21 cellular contexts compared by ENCODE assay signal in the genomic region with DNA sequence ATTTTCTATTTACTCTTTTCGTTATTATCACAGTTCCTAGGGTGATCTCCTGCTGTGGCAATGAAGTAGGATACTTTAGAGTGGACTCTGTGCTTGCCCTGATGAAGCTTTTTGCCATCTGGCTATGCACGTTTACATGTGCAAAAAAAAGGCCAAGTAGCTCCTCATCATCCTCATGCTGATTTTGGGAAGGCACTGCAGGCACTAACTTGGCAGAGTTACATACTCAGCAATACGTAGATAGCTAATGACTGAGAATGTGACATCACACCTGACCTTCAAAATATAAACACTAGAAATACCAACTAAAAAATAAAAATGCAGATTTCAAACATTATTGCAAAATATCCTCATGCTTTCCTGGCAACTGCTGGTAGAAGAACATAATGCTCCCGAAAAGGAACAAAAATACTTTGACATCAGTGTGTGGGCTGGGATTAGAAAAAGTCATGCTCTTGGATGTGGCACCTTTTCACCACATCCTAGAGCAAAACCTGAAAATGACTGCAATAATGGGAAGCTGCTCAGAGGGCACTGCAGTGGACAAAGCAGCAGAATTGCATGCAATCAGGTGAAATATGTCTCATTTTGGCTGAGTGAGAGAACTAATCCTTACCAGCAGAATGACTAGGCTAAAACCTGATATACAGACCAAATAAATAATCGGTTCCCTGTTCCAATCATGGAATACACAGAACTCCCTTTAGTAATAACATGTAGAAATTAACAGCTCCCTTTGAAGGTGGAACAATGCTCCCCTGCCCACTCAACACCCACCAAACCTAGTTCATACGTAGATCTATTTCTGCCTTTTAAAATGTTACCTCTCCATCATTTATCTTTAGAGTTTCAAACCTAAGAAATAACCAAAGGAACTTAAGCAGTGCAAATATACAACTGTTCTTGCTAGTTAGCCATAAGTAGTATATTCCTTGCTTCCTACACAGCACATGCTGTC.
DNase-seq lines count a peak whose midpoint lies in the region; ATAC-seq, FAIRE-seq and TF ChIP-seq lines count a peak whose summit lies in the region.
"Had no signal": no experiment of that assay in that cellular context is flagged by ENCODE, and none has a peak within 500 bp of the region (broad histone marks: within the 10 kb centered on the region; RNA-seq: fewer than 3 reads in every experiment).

No MANE protein-coding gene starts in this region.

- H3K27ac ChIP-seq in GM23248, result no peak overlapping the region

- H3K4me2 ChIP-seq in GM23248 (ENCODE audit: unreplicated experiment), result no peak overlapping the region

- TF ChIP-seq CTCF in fibroblast of mammary gland (conservative IDR thresholded peaks at IDR 0.05; ENCODE audit: control insufficient read depth, insufficient read depth, low read depth, low read length) (no peak), omental fat pad (IDR thresholded peaks at IDR 0.05) (no peak)

- no peaks in the 10 kb centered on the region for H3K9me3 ChIP-seq in GM23248 (ENCODE audit: low read depth)
- H3K9me3 ChIP-seq: BE2C had no signal

- no peaks in the 10 kb centered on the region for H3K27me3 ChIP-seq in GM23248 (replicated peaks; ENCODE audit: insufficient read depth)

- no peaks in the 10 kb centered on the region for H3F3A ChIP-seq in GM23248 (ENCODE audit: insufficient read depth)

- FAIRE-seq in HTR-8/SVneo (lab: Jason Lieb, UNC), result no peak
- FAIRE-seq: GM19239 had no signal

- 64% methylated on average over 6 of the region's 6 CpGs for WGBS in GM23248 (ENCODE audit: low coverage in 1 of 2, low lambda C conversion rate in 2 of 2, missing lambda C conversion rate in 2 of 2), 2 experiments

- no peaks in the 10 kb centered on the region for H4K20me1 ChIP-seq in GM23248 (ENCODE audit: insufficient read depth)

- H3K9ac ChIP-seq in GM23248, result no peak overlapping the region

- H2AFZ ChIP-seq in GM23248, result no peak overlapping the region

- H3K4me3 ChIP-seq in GM23248 (no peak overlapping the region), fibroblast of mammary gland (ENCODE audit: control insufficient read depth, low read depth, low read length) (no peak overlapping the region)

- in situ Hi-C loops in GM23248 (cut with MboI), result no loop called here

- H3K36me3 ChIP-seq in GM23248 (ENCODE audit: low read depth), result no peaks in the 10 kb centered on the region
- H3K36me3 ChIP-seq: BE2C had no signal

- H3K4me1 ChIP-seq in GM23248 (ENCODE audit: insufficient read depth), result no peaks in the 10 kb centered on the region
- H3K4me1 ChIP-seq: BE2C had no signal

- no peaks in the 10 kb centered on the region for H3K9me2 ChIP-seq in GM23248 (ENCODE audit: insufficient read depth)

- peak; percentile 44 for ATAC-seq in omental fat pad (ENCODE audit: low FRiP score)

- peak; percentile 15 for DNase-seq in GM23248
- peak; percentile 50 for DNase-seq in amniotic epithelial cell (ENCODE audit: low read depth)
- peak; percentile 21 for DNase-seq in fibroblast of mammary gland (ENCODE audit: low read depth)
- no peak for DNase-seq in omental fat pad (ENCODE audit: low spot score)
- no peak for DNase-seq in T1000 (lab: John Stamatoyannopoulos, UW)
- DNase-seq in kidney tubule cell (ENCODE audit: low spot score), result no peak
- DNase-seq in HTR-8/SVneo (ENCODE audit: insufficient read length, low spot score), result no peak
- DNase-seq: BE2C; Calu3; CD4-positive, alpha-beta T cell; DMS53; H9; IMR-90; Karpas-422; NCI-H1105; NCI-H187; NCI-H2171; NCI-H446 treated with DMSO at 0.1 percent for 48 hours; NCI-H748 treated with DMSO at 0.1 percent for 48 hours; OCI-M1 had no signal

- no peaks in the 10 kb centered on the region for H3K79me2 ChIP-seq in GM23248 (ENCODE audit: insufficient read depth)

Comparison
In these comparisons a context has a peak if more than half of its experiments do, and no peak if none do; other contexts are left out.
1. DNase-seq: peak in GM23248 (single experiment), amniotic epithelial cell (single experiment) and fibroblast of mammary gland (single experiment); none in omental fat pad (single experiment), T1000 (single experiment), kidney tubule cell (single experiment) and HTR-8/SVneo (single experiment).